25 cellular contexts compared by ENCODE assay signal in the genomic region with DNA sequence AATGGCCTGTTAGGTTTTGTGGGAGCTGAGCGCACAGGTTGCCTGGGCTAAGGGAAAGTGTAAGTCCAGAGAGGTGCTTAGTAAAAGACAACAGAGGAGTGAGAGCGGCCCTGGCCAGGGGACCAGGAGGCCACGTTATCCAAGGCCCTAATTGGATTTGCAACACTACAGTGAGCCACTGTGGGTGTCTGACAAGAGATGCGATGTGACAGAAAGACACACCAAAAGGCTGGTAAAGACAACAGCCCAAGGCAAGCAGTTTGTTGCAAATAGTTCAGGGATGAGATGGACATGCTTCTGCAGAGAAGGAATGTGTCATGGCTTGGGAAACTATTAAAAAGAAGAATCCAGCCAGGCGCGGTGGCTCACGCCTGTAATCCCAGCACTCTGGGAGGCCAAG.
DNase-seq lines count a peak whose midpoint lies in the region; ATAC-seq and TF ChIP-seq lines count a peak whose summit lies in the region.
"Had no signal": no experiment of that assay in that cellular context is flagged by ENCODE, and none has a peak within 500 bp of the region (broad histone marks: within the 10 kb centered on the region; RNA-seq: fewer than 3 reads in every experiment).

No MANE protein-coding gene starts in this region.

- peak; percentile 18 for DNase-seq in NCI-H82 (lab: John Stamatoyannopoulos, UW)
- DNase-seq in NCI-H82 treated with DMSO at 0.1 percent for 48 hours (lab: John Stamatoyannopoulos, UW; ENCODE audit: unreplicated experiment) = no peak
- DNase-seq in astrocyte of the hippocampus (ENCODE audit: low read depth, low spot score) = peak; percentile 37
- peak; percentile 86 for DNase-seq in islet precursor cell
- DNase-seq in dorsolateral prefrontal cortex = no peak
- no peak for DNase-seq in central memory CD4-positive, alpha-beta T cell
- DNase-seq in NOMO-1 treated with dmso at 0.1 percent for 144 hours (lab: John Stamatoyannopoulos, UW; ENCODE audit: unreplicated experiment) = no peak
- DNase-seq: activated CD4-positive, alpha-beta T cell treated with anti-CD3 and anti-CD28 coated beads, Interleukin-2, amount 50 U/mL, for 4 hours; activated CD4-positive, CD25-positive, alpha-beta regulatory T cell; activated CD8-positive, alpha-beta memory T cell treated with anti-CD3 and anti-CD28 coated beads, Interleukin-2, amount 50 U/mL, for 48 hours; CD4-positive, alpha-beta memory T cell; cerebellar nuclear complex; heart left ventricle; NCI-H1092 treated with DMSO at 0.1 percent for 48 hours; NCI-H2029 treated with DMSO at 0.1 percent for 48 hours; NCI-H2227 treated with DMSO at 0.1 percent for 48 hours; NCI-H526 treated with DMSO at 0.1 percent for 48 hours; RPMI8226; stimulated activated naive CD4-positive, alpha-beta T cell; T-cell had no signal

- intact Hi-C loops in dorsolateral prefrontal cortex (cut with DNase I) = no loop called here

- peaks cover 0 to 6% (median 0%) of the 10 kb centered on the region in 45 donors for H3K27me3 ChIP-seq in dorsolateral prefrontal cortex
- H3K27me3 ChIP-seq: heart left ventricle, SJSA1, suprapubic skin had no signal

- no peak for ATAC-seq in GM18519 (IDR thresholded peaks at IDR 0.05; ENCODE audit: low FRiP score, unreplicated experiment)
- ATAC-seq: heart left ventricle, sciatic nerve, T-cell had no signal

- H3K4me3 ChIP-seq in dorsolateral prefrontal cortex = no peak overlapping the region
- H3K4me3 ChIP-seq: heart left ventricle, SJSA1, suprapubic skin had no signal

- TF ChIP-seq CTCF in dorsolateral prefrontal cortex (IDR thresholded peaks at IDR 0.05 in 54 of 56, conservative IDR thresholded peaks at IDR 0.05 in 2 of 56; ENCODE audit: low read depth in 1 of 56, partially characterized antibody in 56 of 56) = no peak

- no peak overlapping the region for H3K27ac ChIP-seq in dorsolateral prefrontal cortex
- H3K27ac ChIP-seq: 22Rv1, heart left ventricle, SJSA1, suprapubic skin had no signal

Comparison
In these comparisons a context has a peak if more than half of its experiments do, and no peak if none do; other contexts are left out.
1. DNase-seq: peak in NCI-H82 (single experiment), astrocyte of the hippocampus (single experiment) and islet precursor cell (single experiment); none in NCI-H82 treated with DMSO at 0.1 percent for 48 hours (single experiment), dorsolateral prefrontal cortex (0 of 10), central memory CD4-positive, alpha-beta T cell (single experiment) and NOMO-1 treated with dmso at 0.1 percent for 144 hours (single experiment).